ENCODE assay signal across 9 cellular contexts in genomic region chr6:20409427-20409971, GRCh38. TPM values are rescaled to one million over a fixed set of nuclear protein-coding genes. Genes with fewer than 3 reads are reported as not detected.
DNase-seq lines count a peak whose midpoint lies in the region; ATAC-seq lines count a peak whose summit lies in the region.
"Had no signal": no experiment of that assay in that cellular context is flagged by ENCODE, and none has a peak within 500 bp of the region (broad histone marks: within the 10 kb centered on the region; RNA-seq: fewer than 3 reads in every experiment).

No MANE protein-coding gene starts in this region.

- ATAC-seq in GM18868 (IDR thresholded peaks at IDR 0.05; ENCODE audit: unreplicated experiment) (peak; percentile 94), HG02623 (IDR thresholded peaks at IDR 0.05; ENCODE audit: unreplicated experiment) (peak; percentile 86)

- peak overlapping the region; percentile 17 for H3K9ac ChIP-seq in mucosa of stomach (ENCODE audit: low read length)

- H3K4me3 ChIP-seq in mucosa of stomach (ENCODE audit: low read length): no peak overlapping the region
- H3K4me3 ChIP-seq: skin epidermis had no signal

- no peaks in the 10 kb centered on the region for H3K9me3 ChIP-seq in mucosa of stomach (ENCODE audit: control insufficient read depth, low read length)

- H3K36me3 ChIP-seq in mucosa of stomach (ENCODE audit: control insufficient read depth, insufficient read depth, low read length): no peaks in the 10 kb centered on the region

- DNase-seq in OCI-M1 (lab: John Stamatoyannopoulos, UW): peak; percentile 94
- DNase-seq in posterior cingulate gyrus: no peak
- DNase-seq in foreskin melanocyte: no peak
- no peak for DNase-seq in SK-N-DZ (ENCODE audit: low spot score)
- DNase-seq in activated effector memory CD4-positive, alpha-beta T cell treated with anti-CD3 and anti-CD28 coated beads, Interleukin-2, amount 50 U/mL, for 16 hours: no peak

- H3K27me3 ChIP-seq in mucosa of stomach (ENCODE audit: control insufficient read depth, insufficient read depth, low read length): no peaks in the 10 kb centered on the region

- intact Hi-C loops in posterior cingulate gyrus (cut with DNase I): no loop called here

- peaks cover 9% of the 10 kb centered on the region for H3K4me1 ChIP-seq in mucosa of stomach (ENCODE audit: control insufficient read depth, insufficient read depth, low read length)

RNA-seq across cellular contexts. Expression of gene E2F3, which starts 7.8 kb away (rescaled TPM):
- 18.2 and 24.1 TPM in 2 replicates for polyA plus RNA-seq in SK-N-DZ (2014; cell fraction: cytosol; rRNA removed)
- polyA plus RNA-seq in SK-N-DZ (2014; cell fraction: nucleus; rRNA removed): 35.4 and 46.6 TPM in 2 replicates
